ENCODE assay signal across 8 cellular contexts in genomic region chr14:103625361-103626095, GRCh38. TPM values are rescaled to one million over a fixed set of nuclear protein-coding genes. Genes with fewer than 3 reads are reported as not detected.
DNase-seq lines count a peak whose midpoint lies in the region; ATAC-seq and TF ChIP-seq lines count a peak whose summit lies in the region.

No MANE protein-coding gene starts in this region.

- H3K4me3 ChIP-seq in GM12865 (ENCODE audit: low read depth, low read length), result no peak overlapping the region
- no peak overlapping the region for H3K4me3 ChIP-seq in RWPE2 (ENCODE audit: severe bottlenecking)
- no peak overlapping the region for H3K4me3 ChIP-seq in skeletal muscle tissue (ENCODE audit: low read length in 3 of 3)

- DNase-seq in GM12865 (ENCODE audit: low read depth) (peak; percentile 60), RWPE2 (ENCODE audit: low spot score) (no peak), kidney tubule cell (ENCODE audit: low spot score) (no peak), GM19238 (ENCODE audit: insufficient read length, low spot score) (no peak)
- peak; percentile 68 for DNase-seq in central memory CD4-positive, alpha-beta T cell

- H3K9me3 ChIP-seq in RWPE2 (ENCODE audit: severe bottlenecking) (no peaks in the 10 kb centered on the region), skeletal muscle tissue (ENCODE audit: control insufficient read depth in 3 of 3, low read length in 3 of 3) (no peaks in the 10 kb centered on the region)

- peak overlapping the region; percentile 62 for H3K27ac ChIP-seq in RWPE2 (ENCODE audit: poor library complexity, severe bottlenecking)
- peak overlapping the region; percentile 25 for H3K27ac ChIP-seq in skeletal muscle tissue (ENCODE audit: low read depth, low read length)

- H3K4me1 ChIP-seq in RWPE2 (ENCODE audit: insufficient read depth, poor library complexity, severe bottlenecking) (peaks cover 19% of the 10 kb centered on the region), skeletal muscle tissue (ENCODE audit: control insufficient read depth in 3 of 3, insufficient read depth in 3 of 3, low read length in 3 of 3) (peaks cover 26 to 30% (median 28%) of the 10 kb centered on the region in 3 donors)

- no peaks in the 10 kb centered on the region for H3K36me3 ChIP-seq in RWPE2 (ENCODE audit: low read depth)
- H3K36me3 ChIP-seq in skeletal muscle tissue (ENCODE audit: control insufficient read depth in 3 of 3, insufficient read depth in 3 of 3, low read length in 3 of 3), result no peaks in the 10 kb centered on the region

- TF ChIP-seq CTCF in GM12865 (IDR thresholded peaks at IDR 0.05; ENCODE audit: insufficient read depth, low read depth, low read length, missing control alignments), result no peak
- no peak for TF ChIP-seq CTCF in RWPE2 (IDR thresholded peaks at IDR 0.05; ENCODE audit: poor library complexity, severe bottlenecking)

- H3K9ac ChIP-seq in skeletal muscle tissue (ENCODE audit: low read depth in 1 of 3, low read length in 3 of 3), result peak overlapping the region in 1 of 3 donors; percentile 23

- ATAC-seq in RWPE2 (ENCODE audit: low read depth) (no peak), HG03108 (IDR thresholded peaks at IDR 0.05; ENCODE audit: unreplicated experiment) (no peak), GM18861 (IDR thresholded peaks at IDR 0.05; ENCODE audit: unreplicated experiment) (no peak)

- H3K27me3 ChIP-seq in RWPE2 (ENCODE audit: insufficient read depth, poor library complexity, severe bottlenecking) (no peaks in the 10 kb centered on the region), skeletal muscle tissue (ENCODE audit: control insufficient read depth in 3 of 3, insufficient read depth in 3 of 3, low read length in 3 of 3) (no peaks in the 10 kb centered on the region)

RNA-seq across cellular contexts. Expression of gene KLC1, which starts 3.5 kb away (rescaled TPM):
- 103 TPM for total RNA-seq in skeletal muscle tissue

Comparison
In these comparisons a context has a peak if more than half of its experiments do, and no peak if none do; other contexts are left out.
1. DNase-seq: peak in GM12865 (single experiment) and central memory CD4-positive, alpha-beta T cell (single experiment); none in RWPE2 (single experiment), kidney tubule cell (single experiment) and GM19238 (single experiment).